Comparison of ENCODE assay signal across 8 cellular contexts in genomic region chr22:41237036-41237706, GRCh38. TPM values are rescaled to one million over a fixed set of nuclear protein-coding genes. Genes with fewer than 3 reads are reported as not detected.
DNase-seq lines count a peak whose midpoint lies in the region; ATAC-seq and TF ChIP-seq lines count a peak whose summit lies in the region.

No MANE protein-coding gene starts in this region.

- no peaks in the 10 kb centered on the region for H3K36me3 ChIP-seq in CD8-positive, alpha-beta memory T cell (ENCODE audit: insufficient read depth, low read length)
- H3K36me3 ChIP-seq in endodermal cell (ENCODE audit: control insufficient read depth, insufficient read depth, low read length), result no peaks in the 10 kb centered on the region
- no peaks in the 10 kb centered on the region for H3K36me3 ChIP-seq in osteoblast (ENCODE audit: insufficient read depth, low read length)

- peaks cover 3 to 15% (median 4%) of the 10 kb centered on the region in 3 donors for H3K4me1 Mint-ChIP-seq in CD8-positive, alpha-beta memory T cell
- H3K4me1 Mint-ChIP-seq in endodermal cell, result peaks cover 5% of the 10 kb centered on the region

- no peaks in the 10 kb centered on the region for H3K9me3 ChIP-seq in CD8-positive, alpha-beta memory T cell (ENCODE audit: low read length)
- no peaks in the 10 kb centered on the region for H3K9me3 ChIP-seq in endodermal cell (ENCODE audit: control insufficient read depth, low read length)
- H3K9me3 ChIP-seq in osteoblast (ENCODE audit: low read depth, low read length), result no peaks in the 10 kb centered on the region

- WGBS in endodermal cell (ENCODE audit: insufficient coverage in 1 of 2, insufficient read length in 1 of 2), 2 experiments, result 63 to 71% methylated on average over 21 to 33 of the region's 33 CpGs

- H3K27me3 Mint-ChIP-seq in CD8-positive, alpha-beta memory T cell, result no peaks in the 10 kb centered on the region
- H3K27me3 Mint-ChIP-seq in endodermal cell (ENCODE audit: insufficient read depth), result peaks cover 2% of the 10 kb centered on the region

- TF ChIP-seq CTCF in endodermal cell (conservative IDR thresholded peaks at IDR 0.05), result no peak
- no peak for TF ChIP-seq CTCF in osteoblast (IDR thresholded peaks at IDR 0.05; ENCODE audit: extremely low read depth, low read depth, low read length)

- H3K4me1 ChIP-seq in CD8-positive, alpha-beta memory T cell (ENCODE audit: insufficient read depth, low read length), result peaks cover 9% of the 10 kb centered on the region
- no peaks in the 10 kb centered on the region for H3K4me1 ChIP-seq in endodermal cell (ENCODE audit: control insufficient read depth, insufficient read depth, low read length)
- peaks cover 6% of the 10 kb centered on the region for H3K4me1 ChIP-seq in osteoblast (ENCODE audit: insufficient read depth, low read length)

- no peaks in the 10 kb centered on the region for H3K27me3 ChIP-seq in CD8-positive, alpha-beta memory T cell (ENCODE audit: insufficient read depth, low read length, poor library complexity, severe bottlenecking)
- H3K27me3 ChIP-seq in endodermal cell (ENCODE audit: control insufficient read depth, insufficient read depth, low read length, poor library complexity, severe bottlenecking), result no peaks in the 10 kb centered on the region
- no peaks in the 10 kb centered on the region for H3K27me3 ChIP-seq in osteoblast (ENCODE audit: insufficient read depth, low read length)

- H3K27ac ChIP-seq in CD8-positive, alpha-beta memory T cell (ENCODE audit: low read depth, low read length), result no peak overlapping the region
- H3K27ac ChIP-seq in endodermal cell (ENCODE audit: low read depth, low read length) (no peak overlapping the region), osteoblast (ENCODE audit: low read depth, low read length) (no peak overlapping the region)

- no peak for DNase-seq in CD8-positive, alpha-beta memory T cell
- DNase-seq in NCI-H2107 treated with DMSO at 0.1 percent for 48 hours (lab: John Stamatoyannopoulos, UW; ENCODE audit: unreplicated experiment), result peak; percentile 28
- no peak for DNase-seq in endodermal cell
- no peak for DNase-seq in osteoblast (ENCODE audit: insufficient read length, low spot score, missing footprints)
- DNase-seq in dedifferentiated amniotic fluid mesenchymal stem cell (ENCODE audit: extremely low spot score), result no peak
- DNase-seq in epidermal melanocyte (ENCODE audit: insufficient read length, low spot score), result no peak
- DNase-seq in NCI-H2029 treated with DMSO at 0.1 percent for 48 hours (lab: John Stamatoyannopoulos, UW), result no peak

- H4K20me1 ChIP-seq in osteoblast (ENCODE audit: insufficient read depth, low read length), result no peaks in the 10 kb centered on the region

- peak overlapping the region; percentile 35 for H2AFZ ChIP-seq in osteoblast (ENCODE audit: low read length)

- H3K27ac Mint-ChIP-seq in CD8-positive, alpha-beta memory T cell, result peak overlapping the region in 2 of 8 donors; percentile 29 to 34
- H3K27ac Mint-ChIP-seq in endodermal cell, result no peak overlapping the region

- ATAC-seq in GM18870 (IDR thresholded peaks at IDR 0.05; ENCODE audit: unreplicated experiment), result no peak

- H3K4me2 ChIP-seq in osteoblast (ENCODE audit: insufficient read depth, low read length), result peak overlapping the region; percentile 70

- CTCF ChIA-PET in CD8-positive, alpha-beta memory T cell (lab: Charles Lee), result interaction anchor here (0.7 to 3.8 kb wide), 44 partner anchors 8 to 338 kb away, joined by 3 to 66 read pairs (median 4); partner anchors contain the start of genes EP300, L3MBTL2, RANGAP1 and RBX1

- POLR2A ChIA-PET in CD8-positive, alpha-beta memory T cell (lab: Charles Lee), result interaction anchor here (0.5 to 1.6 kb wide), 7 partner anchors 11 to 323 kb away, joined by 3 to 9 read pairs (median 4); partner anchors contain the start of gene RBX1

- H3K79me2 ChIP-seq in osteoblast (ENCODE audit: insufficient read depth, low read length), result no peaks in the 10 kb centered on the region

- H3K4me3 Mint-ChIP-seq in CD8-positive, alpha-beta memory T cell, result peak overlapping the region; percentile 24 to 76 (median 66)
- peak overlapping the region; percentile 43 for H3K4me3 Mint-ChIP-seq in endodermal cell

- peak overlapping the region; percentile 50 for H3K4me3 ChIP-seq in CD8-positive, alpha-beta memory T cell (ENCODE audit: low read length)
- H3K4me3 ChIP-seq in endodermal cell (ENCODE audit: low read length) (no peak overlapping the region), osteoblast (ENCODE audit: insufficient read depth, low read length) (peak overlapping the region; percentile 60)

- H3K9me3 Mint-ChIP-seq in CD8-positive, alpha-beta memory T cell, result no peaks in the 10 kb centered on the region
- no peaks in the 10 kb centered on the region for H3K9me3 Mint-ChIP-seq in endodermal cell

- no peaks in the 10 kb centered on the region for H3K36me3 Mint-ChIP-seq in CD8-positive, alpha-beta memory T cell
- H3K36me3 Mint-ChIP-seq in endodermal cell (ENCODE audit: low read depth), result no peaks in the 10 kb centered on the region

- H3K9ac ChIP-seq in endodermal cell (ENCODE audit: extremely low read depth, low read length, poor library complexity, severe bottlenecking), result no peak overlapping the region

RNA-seq across cellular contexts. Expression of gene CHADL, which starts 3.6 kb away (rescaled TPM):
- under 1 TPM; 0.16 to 0.20 TPM for total RNA-seq in CD8-positive, alpha-beta memory T cell
- 0.70 TPM for polyA plus RNA-seq in CD8-positive, alpha-beta memory T cell
- 1 to 10 TPM in 1 of 2 donors, under 1 TPM in 1; 0.79 to 1.3 TPM for total RNA-seq in endodermal cell
- polyA plus RNA-seq in endodermal cell (2013, experiment 1 of 2), result 0.57 TPM
- polyA plus RNA-seq in endodermal cell (2013, experiment 2 of 2), result 1.1 TPM
- total RNA-seq in osteoblast, result 1.1 and 1.2 TPM in 2 replicates

RNA-seq across cellular contexts. Expression of gene L3MBTL2, which starts 32.1 kb away (rescaled TPM):
- total RNA-seq in CD8-positive, alpha-beta memory T cell, result 10 to 100 TPM; 54.4 to 55.9 TPM
- polyA plus RNA-seq in CD8-positive, alpha-beta memory T cell, result 34.2 TPM
- 10 to 100 TPM; 24.3 to 26.5 TPM for total RNA-seq in endodermal cell
- 19.3 TPM for polyA plus RNA-seq in endodermal cell (2013, experiment 1 of 2)
- 15.4 TPM for polyA plus RNA-seq in endodermal cell (2013, experiment 2 of 2)
- total RNA-seq in osteoblast, result 21.5 and 22.8 TPM in 2 replicates

RNA-seq across cellular contexts. Expression of gene RANGAP1, which starts 48.8 kb away (rescaled TPM):
- 100 to 1,000 TPM; 170 to 182 TPM for total RNA-seq in CD8-positive, alpha-beta memory T cell
- 26.9 TPM for polyA plus RNA-seq in CD8-positive, alpha-beta memory T cell
- total RNA-seq in endodermal cell (100 to 1,000 TPM in 1 of 2 donors, 10 to 100 TPM in 1; 95.2 to 122 TPM), osteoblast (29.8 and 31.8 TPM in 2 replicates)
- 76.3 TPM for polyA plus RNA-seq in endodermal cell (2013, experiment 1 of 2)
- 73.8 TPM for polyA plus RNA-seq in endodermal cell (2013, experiment 2 of 2)
